8 cellular contexts compared by ENCODE assay signal in genomic region chr17:18033442-18034099, GRCh38.
DNase-seq lines count a peak whose midpoint lies in the region; ATAC-seq lines count a peak whose summit lies in the region.

No MANE protein-coding gene starts in this region.

- peak in 2 of 3 donors; percentile 23 to 49 for DNase-seq in stimulated activated CD4-positive, alpha-beta T cell treated with anti-CD3 and anti-CD28 coated beads, Interleukin-12 subunit alpha, Interleukin-12 subunit beta, amount 100 ng/mL, for 48 hours (ENCODE audit: low read depth in 2 of 3, low spot score in 1 of 3)
- DNase-seq in stimulated activated CD4-positive, alpha-beta T cell treated with anti-CD3 and anti-CD28 coated beads, Interleukin-4, amount 100 ng/mL, for 1 hour = no peak
- peak; percentile 68 for DNase-seq in NCI-H2029 (lab: John Stamatoyannopoulos, UW)
- peak in 4 of 5 donors; percentile 21 to 79 (median 50) for DNase-seq in T-helper 1 cell
- DNase-seq in cerebellar cortex (ENCODE audit: low spot score) = peak; percentile 94
- DNase-seq in kidney tubule cell (ENCODE audit: low spot score) = peak; percentile 86
- peak; percentile 49 for DNase-seq in stimulated activated CD8-positive, alpha-beta memory T cell treated with anti-CD3 and anti-CD28 coated beads, Interleukin-4, amount 100 ng/mL, for 48 hours

- ATAC-seq in HG02840 (IDR thresholded peaks at IDR 0.05; ENCODE audit: low FRiP score, unreplicated experiment) = peak; percentile 75
